In genomic region chr2:34012728-34013302, GRCh38 we compare ENCODE assay signal across 8 cellular contexts.
DNase-seq lines count a peak whose midpoint lies in the region; ATAC-seq and TF ChIP-seq lines count a peak whose summit lies in the region.

No MANE protein-coding gene starts in this region.

- no peaks in the 10 kb centered on the region for H3K27me3 ChIP-seq in vagina

- no peak for TF ChIP-seq POLR2A in vagina (IDR thresholded peaks at IDR 0.05)

- H3K4me3 ChIP-seq in AG10803 (ENCODE audit: low read length) = no peak overlapping the region
- H3K4me3 ChIP-seq in vagina = no peak overlapping the region

- H3K36me3 ChIP-seq in vagina = no peaks in the 10 kb centered on the region

- DNase-seq in AG10803 (ENCODE audit: low read depth) = no peak
- peak; percentile 89 for DNase-seq in NCI-H82 (lab: John Stamatoyannopoulos, UW)
- DNase-seq in cerebellar cortex (ENCODE audit: low spot score) = peak; percentile 37
- DNase-seq in left lobe of liver (ENCODE audit: low spot score) = peak; percentile 50
- DNase-seq in vagina (ENCODE audit: extremely low spot score in 2 of 2) = no peak

- H3K4me1 ChIP-seq in vagina = no peaks in the 10 kb centered on the region

- intact Hi-C loops in vagina (cut with DNase I) = no loop called here

- ATAC-seq in GM18498 (IDR thresholded peaks at IDR 0.05; ENCODE audit: unreplicated experiment) (peak; percentile 92), HG03066 (IDR thresholded peaks at IDR 0.05; ENCODE audit: low read depth, unreplicated experiment) (peak; percentile 70), left lobe of liver (peak; percentile 83)

- peak; percentile 22 for TF ChIP-seq CTCF in AG10803 (conservative IDR thresholded peaks at IDR 0.05; ENCODE audit: low read length)
- TF ChIP-seq CTCF in vagina (IDR thresholded peaks at IDR 0.05) = peak in 1 of 3 experiments; percentile 17

- peak overlapping the region; percentile 40 for H3K27ac ChIP-seq in temporal lobe (ENCODE audit: low read depth, low read length)
- no peak overlapping the region for H3K27ac ChIP-seq in vagina

- H3K9me3 ChIP-seq in vagina = no peaks in the 10 kb centered on the region

Comparison
In these comparisons a context has a peak if more than half of its experiments do, and no peak if none do; other contexts are left out.
1. DNase-seq: peak in NCI-H82 (single experiment), cerebellar cortex (single experiment) and left lobe of liver (single experiment); none in AG10803 (single experiment) and vagina (0 of 2).
2. Peak in every context shown above with its lines, with median percentiles within 50 percentile points of each other: ATAC-seq.